Comparison of ENCODE assay signal across 7 cellular contexts in genomic region chr12:79935021-79935623, GRCh38. TPM values are rescaled to one million over a fixed set of nuclear protein-coding genes. Genes with fewer than 3 reads are reported as not detected.
DNase-seq lines count a peak whose midpoint lies in the region; ATAC-seq and TF ChIP-seq lines count a peak whose summit lies in the region.

PPP1R12A (minus strand) TSS chr12:79935097; CDS start chr12:79934931, 166 bp downstream.

- ATAC-seq in GM18505 (IDR thresholded peaks at IDR 0.05; ENCODE audit: unreplicated experiment) = peak; percentile 85
- peak; percentile 82 for ATAC-seq in HG02973 (IDR thresholded peaks at IDR 0.05; ENCODE audit: unreplicated experiment)

- peak; percentile 97 for TF ChIP-seq POLR2A in GM18505 (IDR thresholded peaks at IDR 0.05; ENCODE audit: borderline replicate concordance, extremely low read depth, insufficient read depth, insufficient read length)

- DNase-seq in NCI-H2029 (lab: John Stamatoyannopoulos, UW) = peak; percentile 96
- peak; percentile 92 for DNase-seq in T-helper 22 cell (ENCODE audit: low read depth)
- peak; percentile 95 for DNase-seq in astrocyte of the cerebellum (ENCODE audit: low read depth)
- DNase-seq in hepatic stellate cell (ENCODE audit: low spot score) = peak; percentile 92
- peak; percentile 88 for DNase-seq in renal cortical epithelial cell (ENCODE audit: low read depth)

- TF ChIP-seq CTCF in astrocyte of the cerebellum (IDR thresholded peaks at IDR 0.05; ENCODE audit: low read depth, low read length, missing control alignments) = peak; percentile 5

- peak within 1 kb of the TSS; percentile 92 for H3K4me3 ChIP-seq in astrocyte of the cerebellum (ENCODE audit: low read depth, low read length)

- in situ Hi-C loops in astrocyte of the cerebellum (cut with HindIII; ENCODE audit: low sequenced_read_pairs) = no loop called here

RNA-seq across cellular contexts. Expression of gene PPP1R12A, which starts in this region (rescaled TPM):
- total RNA-seq in renal cortical epithelial cell = 72.6 and 99.8 TPM in 2 replicates

Comparison
In these comparisons a context has a peak if more than half of its experiments do, and no peak if none do; other contexts are left out.
1. Peak in every context shown above with its lines: DNase-seq, ATAC-seq and H3K4me3 ChIP-seq.